Comparison of ENCODE assay signal across 29 cellular contexts in the genomic region with DNA sequence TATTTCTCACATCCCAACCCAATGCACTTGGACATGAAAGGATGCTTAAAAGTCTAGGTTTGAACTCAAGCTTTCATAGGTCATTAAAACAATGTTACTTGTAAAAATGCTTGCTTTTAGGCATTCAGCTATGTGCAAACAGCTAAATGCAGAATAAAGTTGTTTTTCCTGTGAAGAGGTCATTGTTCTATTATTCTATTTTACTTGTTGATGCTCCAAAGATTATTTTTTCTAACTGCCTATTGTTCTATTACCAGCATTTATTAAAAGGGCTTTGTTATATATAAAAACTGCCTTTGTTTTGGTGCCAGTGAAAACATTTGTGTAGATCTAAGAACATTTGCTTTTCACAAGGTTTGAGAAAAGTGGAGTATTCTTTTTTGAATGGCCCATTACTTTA. TPM values are rescaled to one million over a fixed set of nuclear protein-coding genes. Genes with fewer than 3 reads are reported as not detected.
"Had no signal": no experiment of that assay in that cellular context is flagged by ENCODE, and none has a peak within 500 bp of the region (broad histone marks: within the 10 kb centered on the region; RNA-seq: fewer than 3 reads in every experiment).

No MANE protein-coding gene starts in this region.

- H3K36me3 ChIP-seq: left lung, pancreas, stomach, suprapubic skin, tibial nerve had no signal

- H3K4me3 Mint-ChIP-seq: activated B cell treated with CpG ODN at 0.5 μM for 24 hours; activated CD8-positive, alpha-beta memory T cell treated with anti-CD3 and anti-CD28 coated beads, Interleukin-2, amount 10 ng/mL, durations not matched to agents 7 days and 5 days; activated CD8-positive, alpha-beta T cell treated with anti-CD3 and anti-CD28 coated beads, Interleukin-2, amount 10 ng/mL, durations not matched to agents 7 days and 5 days; activated naive CD8-positive, alpha-beta T cell; naive thymus-derived CD8-positive, alpha-beta T cell; neural crest cell; stimulated activated naive B cell treated with anti-CD40 and anti-IgM and Interleukin-4, amounts not matched to agents 10 μg/mL and 1 μg/mL and 100 μg/mL, for 72 hours; T-helper 17 cell had no signal

- H3K27me3 ChIP-seq: left lung, pancreas, stomach, suprapubic skin, tibial nerve had no signal

- ATAC-seq: activated CD8-positive, alpha-beta memory T cell treated with anti-CD3 and anti-CD28 coated beads, Interleukin-2, amount 10 ng/mL, durations not matched to agents 7 days and 5 days; activated CD8-positive, alpha-beta T cell treated with anti-CD3 and anti-CD28 coated beads, Interleukin-2, amount 10 ng/mL, durations not matched to agents 7 days and 5 days; left lung; naive thymus-derived CD8-positive, alpha-beta T cell; pancreas; psoas muscle; right cardiac atrium; SK-N-SH treated with all-trans-retinoic acid at 6 μM for 48 hours; stimulated activated naive B cell treated with anti-CD40 and anti-IgM and Interleukin-4, amounts not matched to agents 10 μg/mL and 1 μg/mL and 100 μg/mL, for 72 hours; T-helper 17 cell had no signal

- H3K27ac ChIP-seq: left lung, pancreas, psoas muscle, stomach, suprapubic skin, tibial nerve had no signal

- H3K9me3 Mint-ChIP-seq: activated B cell treated with CpG ODN at 0.5 μM for 24 hours; activated T-helper 2 cell treated with anti-CD3 and anti-CD28 coated beads, Interferon-gamma antibody, Interleukin-2, Interleukin-4, amounts not matched to agents 10 μg/mL and 5 μg/mL and 100 μg/mL, durations not matched to agents 14 hours and 24 hours and 36 hours; naive thymus-derived CD8-positive, alpha-beta T cell; neural crest cell; stimulated activated naive B cell treated with anti-CD40 and anti-IgM and Interleukin-4, amounts not matched to agents 10 μg/mL and 1 μg/mL and 100 μg/mL, for 72 hours had no signal

- H3K4me3 ChIP-seq: left lung, pancreas, psoas muscle, stomach, suprapubic skin, tibial nerve had no signal

- FAIRE-seq: colon, islet of Langerhans, pancreas had no signal

- H3K4me1 Mint-ChIP-seq: activated B cell treated with CpG ODN at 0.5 μM for 24 hours; activated CD8-positive, alpha-beta memory T cell treated with anti-CD3 and anti-CD28 coated beads, Interleukin-2, amount 10 ng/mL, durations not matched to agents 7 days and 5 days; naive thymus-derived CD8-positive, alpha-beta T cell; neural crest cell; stimulated activated naive B cell treated with anti-CD40 and anti-IgM and Interleukin-4, amounts not matched to agents 10 μg/mL and 1 μg/mL and 100 μg/mL, for 72 hours; T-helper 17 cell had no signal

- H3K9me3 ChIP-seq: left lung, pancreas, psoas muscle, stomach, suprapubic skin, tibial nerve had no signal

- H3K4me1 ChIP-seq: left lung, pancreas, stomach, suprapubic skin had no signal

- H3K27ac Mint-ChIP-seq: activated B cell treated with CpG ODN at 0.5 μM for 24 hours; activated CD8-positive, alpha-beta memory T cell treated with anti-CD3 and anti-CD28 coated beads, Interleukin-2, amount 10 ng/mL, durations not matched to agents 7 days and 5 days; activated CD8-positive, alpha-beta T cell treated with anti-CD3 and anti-CD28 coated beads, Interleukin-2, amount 10 ng/mL, durations not matched to agents 7 days and 5 days; activated naive CD8-positive, alpha-beta T cell; activated T-helper 2 cell treated with anti-CD3 and anti-CD28 coated beads, Interferon-gamma antibody, Interleukin-2, Interleukin-4, amounts not matched to agents 10 μg/mL and 5 μg/mL and 100 μg/mL, durations not matched to agents 14 hours and 24 hours and 36 hours; stimulated activated naive B cell treated with anti-CD40 and anti-IgM and Interleukin-4, amounts not matched to agents 10 μg/mL and 1 μg/mL and 100 μg/mL, for 72 hours; T-helper 17 cell had no signal

- DNase-seq: activated B cell treated with CpG ODN at 0.5 μM for 24 hours; activated CD8-positive, alpha-beta memory T cell treated with anti-CD3 and anti-CD28 coated beads, Interleukin-2, amount 10 ng/mL, durations not matched to agents 7 days and 5 days; activated CD8-positive, alpha-beta T cell treated with anti-CD3 and anti-CD28 coated beads, Interleukin-2, amount 10 ng/mL, durations not matched to agents 7 days and 5 days; activated naive CD4-positive, alpha-beta T cell; activated T-cell treated with anti-CD3 and anti-CD28 coated beads, Interleukin-2, amount 50 U/mL, for 48 hours; effector memory CD4-positive, alpha-beta T cell; foreskin fibroblast; left lung; naive thymus-derived CD8-positive, alpha-beta T cell; nucleus accumbens; pancreas; psoas muscle; right cardiac atrium; stimulated activated CD4-positive, alpha-beta T cell treated with anti-CD3 and anti-CD28 coated beads, Interleukin-15, amount 100 ng/mL, for 24 hours; stimulated activated CD4-positive, alpha-beta T cell treated with anti-CD3 and anti-CD28 coated beads, Interleukin-2, amount 100 ng/mL, for 24 hours; stimulated activated naive B cell treated with anti-CD40 and anti-IgM and Interleukin-4, amounts not matched to agents 10 μg/mL and 1 μg/mL and 100 μg/mL, for 72 hours; stomach; T-helper 17 cell; T1000 had no signal

- H3K27me3 Mint-ChIP-seq: activated naive CD8-positive, alpha-beta T cell; stimulated activated naive B cell treated with anti-CD40 and anti-IgM and Interleukin-4, amounts not matched to agents 10 μg/mL and 1 μg/mL and 100 μg/mL, for 72 hours had no signal

- H3K36me3 Mint-ChIP-seq: activated CD8-positive, alpha-beta memory T cell treated with anti-CD3 and anti-CD28 coated beads, Interleukin-2, amount 10 ng/mL, durations not matched to agents 7 days and 5 days; activated naive CD8-positive, alpha-beta T cell; naive thymus-derived CD8-positive, alpha-beta T cell; stimulated activated naive B cell treated with anti-CD40 and anti-IgM and Interleukin-4, amounts not matched to agents 10 μg/mL and 1 μg/mL and 100 μg/mL, for 72 hours had no signal

RNA-seq across cellular contexts. Expression of gene TMEM178A, which starts 49.4 kb away (rescaled TPM):
- total RNA-seq: activated B cell treated with CpG ODN at 0.5 μM for 24 hours; activated CD8-positive, alpha-beta memory T cell treated with anti-CD3 and anti-CD28 coated beads, Interleukin-2, amount 10 ng/mL, durations not matched to agents 7 days and 5 days; activated CD8-positive, alpha-beta T cell treated with anti-CD3 and anti-CD28 coated beads, Interleukin-2, amount 10 ng/mL, durations not matched to agents 7 days and 5 days; dermis microvascular lymphatic vessel endothelial cell; lung microvascular endothelial cell had no signal
